39 cellular contexts compared by ENCODE assay signal in genomic region chr13:96966415-96967102, GRCh38. TPM values are rescaled to one million over a fixed set of nuclear protein-coding genes. Genes with fewer than 3 reads are reported as not detected.
"Had no signal": no experiment of that assay in that cellular context is flagged by ENCODE, and none has a peak within 500 bp of the region (broad histone marks: within the 10 kb centered on the region; RNA-seq: fewer than 3 reads in every experiment).

No MANE protein-coding gene starts in this region.

- H3K4me3 ChIP-seq: esophagus squamous epithelium, gastroesophageal sphincter, heart right ventricle had no signal

- H3K27ac Mint-ChIP-seq: activated CD4-positive, alpha-beta memory T cell treated with anti-CD3 and anti-CD28 coated beads for 36 hours; activated CD4-positive, alpha-beta T cell treated with anti-CD3 and anti-CD28 coated beads for 36 hours; activated CD4-positive, alpha-beta T cell treated with anti-CD3 and anti-CD28 coated beads, Interleukin-2, amount 10 ng/mL, durations not matched to agents 24 days and 14 days; activated CD8-positive, alpha-beta memory T cell treated with anti-CD3 and anti-CD28 coated beads, Interleukin-2, amount 10 ng/mL, durations not matched to agents 7 days and 5 days; activated CD8-positive, alpha-beta T cell treated with anti-CD3 and anti-CD28 coated beads, Interleukin-2, amount 10 ng/mL, durations not matched to agents 7 days and 5 days; activated naive CD4-positive, alpha-beta T cell treated with anti-CD3 and anti-CD28 coated beads, Interleukin-2, amount 10 ng/mL, durations not matched to agents 7 days and 5 days; activated naive CD8-positive, alpha-beta T cell; effector memory CD8-positive, alpha-beta T cell had no signal

- DNase-seq: activated CD4-positive, alpha-beta memory T cell treated with anti-CD3 and anti-CD28 coated beads for 36 hours; activated CD4-positive, alpha-beta T cell treated with anti-CD3 and anti-CD28 coated beads for 36 hours; activated CD4-positive, alpha-beta T cell treated with anti-CD3 and anti-CD28 coated beads, Interleukin-2, amount 10 ng/mL, durations not matched to agents 24 days and 14 days; activated CD4-positive, CD25-positive, alpha-beta regulatory T cell; activated CD4-positive, CD25-positive, alpha-beta regulatory T cell treated with anti-CD3 and anti-CD28 coated beads, Interleukin-2, amount 50 U/mL, for 72 hours; activated CD8-positive, alpha-beta memory T cell treated with anti-CD3 and anti-CD28 coated beads, Interleukin-2, amount 10 ng/mL, durations not matched to agents 7 days and 5 days; activated CD8-positive, alpha-beta memory T cell treated with anti-CD3 and anti-CD28 coated beads, Interleukin-2, amount 50 U/mL, for 4 hours; activated CD8-positive, alpha-beta T cell treated with anti-CD3 and anti-CD28 coated beads, Interleukin-2, amount 10 ng/mL, durations not matched to agents 7 days and 5 days; activated gamma-delta T cell; activated naive CD4-positive, alpha-beta T cell; activated naive CD4-positive, alpha-beta T cell treated with anti-CD3 and anti-CD28 coated beads, Interleukin-2, amount 10 ng/mL, durations not matched to agents 7 days and 5 days; activated T-cell treated with anti-CD3 and anti-CD28 coated beads, Interleukin-2, amount 50 U/mL, for 1 hour; activated T-cell treated with anti-CD3 and anti-CD28 coated beads, Interleukin-2, amount 50 U/mL, for 48 hours; anterior cingulate cortex; brain microvascular endothelial cell; cortex of kidney; dermis blood vessel endothelial cell; effector CD4-positive, alpha-beta T cell; effector memory CD8-positive, alpha-beta T cell; esophagus squamous epithelium; foreskin melanocyte; heart right ventricle; T-helper 2 cell had no signal

- H3K36me3 ChIP-seq: brain microvascular endothelial cell, esophagus squamous epithelium, gastroesophageal sphincter, heart right ventricle had no signal

- FAIRE-seq: astrocyte, bronchial epithelial cell, colon, endometrium, endothelial cell of umbilical vein had no signal

- H3K27ac ChIP-seq: brain microvascular endothelial cell, epithelial cell of prostate, esophagus squamous epithelium, gastroesophageal sphincter, heart right ventricle had no signal

- H3K27me3 ChIP-seq: brain microvascular endothelial cell, esophagus squamous epithelium, gastroesophageal sphincter, heart right ventricle had no signal

- H3K4me3 Mint-ChIP-seq: activated CD4-positive, alpha-beta memory T cell treated with anti-CD3 and anti-CD28 coated beads for 36 hours; activated CD4-positive, alpha-beta T cell treated with anti-CD3 and anti-CD28 coated beads for 36 hours; activated CD4-positive, alpha-beta T cell treated with anti-CD3 and anti-CD28 coated beads, Interleukin-2, amount 10 ng/mL, durations not matched to agents 24 days and 14 days; activated CD8-positive, alpha-beta memory T cell treated with anti-CD3 and anti-CD28 coated beads, Interleukin-2, amount 10 ng/mL, durations not matched to agents 7 days and 5 days; activated CD8-positive, alpha-beta T cell treated with anti-CD3 and anti-CD28 coated beads, Interleukin-2, amount 10 ng/mL, durations not matched to agents 7 days and 5 days; activated naive CD4-positive, alpha-beta T cell treated with anti-CD3 and anti-CD28 coated beads, Interleukin-2, amount 10 ng/mL, durations not matched to agents 7 days and 5 days; activated naive CD8-positive, alpha-beta T cell; central memory CD8-positive, alpha-beta T cell; effector memory CD8-positive, alpha-beta T cell had no signal

- H3K4me1 ChIP-seq: esophagus squamous epithelium, gastroesophageal sphincter, heart right ventricle had no signal

- H3K4me1 Mint-ChIP-seq: activated CD4-positive, alpha-beta T cell treated with anti-CD3 and anti-CD28 coated beads for 36 hours; activated CD4-positive, alpha-beta T cell treated with anti-CD3 and anti-CD28 coated beads, Interleukin-2, amount 10 ng/mL, durations not matched to agents 24 days and 14 days; activated CD8-positive, alpha-beta memory T cell treated with anti-CD3 and anti-CD28 coated beads, Interleukin-2, amount 10 ng/mL, durations not matched to agents 7 days and 5 days; activated naive CD4-positive, alpha-beta T cell treated with anti-CD3 and anti-CD28 coated beads, Interleukin-2, amount 10 ng/mL, durations not matched to agents 7 days and 5 days; central memory CD8-positive, alpha-beta T cell had no signal

- H3K27me3 Mint-ChIP-seq: activated CD4-positive, alpha-beta memory T cell treated with anti-CD3 and anti-CD28 coated beads for 36 hours; activated CD4-positive, alpha-beta T cell treated with anti-CD3 and anti-CD28 coated beads for 36 hours; activated CD4-positive, alpha-beta T cell treated with anti-CD3 and anti-CD28 coated beads, Interleukin-2, amount 10 ng/mL, durations not matched to agents 24 days and 14 days; activated CD8-positive, alpha-beta memory T cell treated with anti-CD3 and anti-CD28 coated beads, Interleukin-2, amount 10 ng/mL, durations not matched to agents 7 days and 5 days; activated naive CD4-positive, alpha-beta T cell treated with anti-CD3 and anti-CD28 coated beads, Interleukin-2, amount 10 ng/mL, durations not matched to agents 7 days and 5 days; central memory CD8-positive, alpha-beta T cell had no signal

- ATAC-seq: activated CD4-positive, alpha-beta T cell treated with anti-CD3 and anti-CD28 coated beads for 36 hours; activated CD8-positive, alpha-beta memory T cell treated with anti-CD3 and anti-CD28 coated beads, Interleukin-2, amount 10 ng/mL, durations not matched to agents 7 days and 5 days; activated CD8-positive, alpha-beta T cell treated with anti-CD3 and anti-CD28 coated beads, Interleukin-2, amount 10 ng/mL, durations not matched to agents 7 days and 5 days; effector memory CD8-positive, alpha-beta T cell; gastroesophageal sphincter; heart right ventricle had no signal

RNA-seq across cellular contexts. Expression of gene OXGR1, which starts 27.7 kb away (rescaled TPM):
- total RNA-seq: activated CD4-positive, alpha-beta memory T cell treated with anti-CD3 and anti-CD28 coated beads for 36 hours; activated CD4-positive, alpha-beta T cell treated with anti-CD3 and anti-CD28 coated beads for 36 hours; activated CD4-positive, alpha-beta T cell treated with anti-CD3 and anti-CD28 coated beads, Interleukin-2, amount 10 ng/mL, durations not matched to agents 24 days and 14 days; activated CD8-positive, alpha-beta memory T cell treated with anti-CD3 and anti-CD28 coated beads for 36 hours; activated CD8-positive, alpha-beta memory T cell treated with anti-CD3 and anti-CD28 coated beads, Interleukin-2, amount 10 ng/mL, durations not matched to agents 7 days and 5 days; activated CD8-positive, alpha-beta T cell treated with anti-CD3 and anti-CD28 coated beads, Interleukin-2, amount 10 ng/mL, durations not matched to agents 7 days and 5 days; bronchial epithelial cell; cardiac septum; chondrocyte; dermis blood vessel endothelial cell; endothelial cell of umbilical vein; fibroblast of lung; fibroblast of villous mesenchyme; glomerular endothelial cell; T-helper 1 cell treated with Interleukin-12 subunit alpha and Interleukin-12 subunit beta and Interleukin-4 antibody, amounts not matched to agents 30 ng/mL and 1 ng/mL, for 36 hours had no signal
- polyA plus RNA-seq: endothelial cell of umbilical vein, fibroblast of lung had no signal
